1 cellular context compared by ENCODE assay signal in the genomic region with DNA sequence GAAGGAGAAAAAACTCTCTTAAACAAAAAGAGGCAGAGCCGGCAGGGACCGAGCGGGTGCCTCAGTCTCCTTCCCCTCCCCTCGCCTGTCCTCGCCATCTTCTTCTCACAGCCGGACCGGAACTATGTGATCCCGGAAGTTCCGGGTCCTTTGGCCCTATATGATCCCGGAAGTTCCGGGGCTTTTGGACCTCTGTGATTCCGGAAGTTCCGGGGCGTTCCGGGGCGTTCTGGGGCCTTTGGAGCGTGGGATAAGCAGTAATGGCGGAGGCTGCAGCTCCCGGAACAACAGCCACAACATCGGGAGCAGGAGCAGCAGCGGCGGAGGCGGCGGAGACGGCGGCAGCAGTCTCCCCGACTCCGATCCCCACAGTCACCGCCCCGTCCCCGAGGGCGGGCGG.
TF ChIP-seq lines count a peak whose summit lies in the region.

No MANE protein-coding gene starts in this region.

TF ChIP-seq in SK-N-SH treated with all-trans-retinoic acid at 6 μM for 48 hours, 23 proteins besides CTCF, POLR2A, EP300 and RAD21 (continued from another document):
- TF ChIP-seq, protein P1, sequence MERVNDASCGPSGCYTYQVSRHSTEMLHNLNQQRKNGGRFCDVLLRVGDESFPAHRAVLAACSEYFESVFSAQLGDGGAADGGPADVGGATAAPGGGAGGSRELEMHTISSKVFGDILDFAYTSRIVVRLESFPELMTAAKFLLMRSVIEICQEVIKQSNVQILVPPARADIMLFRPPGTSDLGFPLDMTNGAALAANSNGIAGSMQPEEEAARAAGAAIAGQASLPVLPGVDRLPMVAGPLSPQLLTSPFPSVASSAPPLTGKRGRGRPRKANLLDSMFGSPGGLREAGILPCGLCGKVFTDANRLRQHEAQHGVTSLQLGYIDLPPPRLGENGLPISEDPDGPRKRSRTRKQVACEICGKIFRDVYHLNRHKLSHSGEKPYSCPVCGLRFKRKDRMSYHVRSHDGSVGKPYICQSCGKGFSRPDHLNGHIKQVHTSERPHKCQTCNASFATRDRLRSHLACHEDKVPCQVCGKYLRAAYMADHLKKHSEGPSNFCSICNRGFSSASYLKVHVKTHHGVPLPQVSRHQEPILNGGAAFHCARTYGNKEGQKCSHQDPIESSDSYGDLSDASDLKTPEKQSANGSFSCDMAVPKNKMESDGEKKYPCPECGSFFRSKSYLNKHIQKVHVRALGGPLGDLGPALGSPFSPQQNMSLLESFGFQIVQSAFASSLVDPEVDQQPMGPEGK (CRISPR knock-in tag; IDR thresholded peaks at IDR 0.05; ENCODE audit: borderline replicate concordance): no peak
- no peak for TF ChIP-seq GLIS3 (CRISPR knock-in tag; IDR thresholded peaks at IDR 0.05)
- TF ChIP-seq, protein P2, sequence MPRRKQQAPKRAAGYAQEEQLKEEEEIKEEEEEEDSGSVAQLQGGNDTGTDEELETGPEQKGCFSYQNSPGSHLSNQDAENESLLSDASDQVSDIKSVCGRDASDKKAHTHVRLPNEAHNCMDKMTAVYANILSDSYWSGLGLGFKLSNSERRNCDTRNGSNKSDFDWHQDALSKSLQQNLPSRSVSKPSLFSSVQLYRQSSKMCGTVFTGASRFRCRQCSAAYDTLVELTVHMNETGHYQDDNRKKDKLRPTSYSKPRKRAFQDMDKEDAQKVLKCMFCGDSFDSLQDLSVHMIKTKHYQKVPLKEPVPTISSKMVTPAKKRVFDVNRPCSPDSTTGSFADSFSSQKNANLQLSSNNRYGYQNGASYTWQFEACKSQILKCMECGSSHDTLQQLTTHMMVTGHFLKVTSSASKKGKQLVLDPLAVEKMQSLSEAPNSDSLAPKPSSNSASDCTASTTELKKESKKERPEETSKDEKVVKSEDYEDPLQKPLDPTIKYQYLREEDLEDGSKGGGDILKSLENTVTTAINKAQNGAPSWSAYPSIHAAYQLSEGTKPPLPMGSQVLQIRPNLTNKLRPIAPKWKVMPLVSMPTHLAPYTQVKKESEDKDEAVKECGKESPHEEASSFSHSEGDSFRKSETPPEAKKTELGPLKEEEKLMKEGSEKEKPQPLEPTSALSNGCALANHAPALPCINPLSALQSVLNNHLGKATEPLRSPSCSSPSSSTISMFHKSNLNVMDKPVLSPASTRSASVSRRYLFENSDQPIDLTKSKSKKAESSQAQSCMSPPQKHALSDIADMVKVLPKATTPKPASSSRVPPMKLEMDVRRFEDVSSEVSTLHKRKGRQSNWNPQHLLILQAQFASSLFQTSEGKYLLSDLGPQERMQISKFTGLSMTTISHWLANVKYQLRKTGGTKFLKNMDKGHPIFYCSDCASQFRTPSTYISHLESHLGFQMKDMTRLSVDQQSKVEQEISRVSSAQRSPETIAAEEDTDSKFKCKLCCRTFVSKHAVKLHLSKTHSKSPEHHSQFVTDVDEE (CRISPR knock-in tag; IDR thresholded peaks at IDR 0.05): no peak
- no peak for TF ChIP-seq ZNF8 (CRISPR knock-in tag; IDR thresholded peaks at IDR 0.05)
- no peak for TF ChIP-seq BACH2 (CRISPR knock-in tag; IDR thresholded peaks at IDR 0.05; ENCODE audit: borderline replicate concordance)
- TF ChIP-seq, protein P3, sequence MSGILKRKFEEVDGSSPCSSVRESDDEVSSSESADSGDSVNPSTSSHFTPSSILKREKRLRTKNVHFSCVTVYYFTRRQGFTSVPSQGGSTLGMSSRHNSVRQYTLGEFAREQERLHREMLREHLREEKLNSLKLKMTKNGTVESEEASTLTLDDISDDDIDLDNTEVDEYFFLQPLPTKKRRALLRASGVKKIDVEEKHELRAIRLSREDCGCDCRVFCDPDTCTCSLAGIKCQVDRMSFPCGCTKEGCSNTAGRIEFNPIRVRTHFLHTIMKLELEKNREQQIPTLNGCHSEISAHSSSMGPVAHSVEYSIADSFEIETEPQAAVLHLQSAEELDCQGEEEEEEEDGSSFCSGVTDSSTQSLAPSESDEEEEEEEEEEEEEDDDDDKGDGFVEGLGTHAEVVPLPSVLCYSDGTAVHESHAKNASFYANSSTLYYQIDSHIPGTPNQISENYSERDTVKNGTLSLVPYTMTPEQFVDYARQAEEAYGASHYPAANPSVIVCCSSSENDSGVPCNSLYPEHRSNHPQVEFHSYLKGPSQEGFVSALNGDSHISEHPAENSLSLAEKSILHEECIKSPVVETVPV (CRISPR knock-in tag; IDR thresholded peaks at IDR 0.05): no peak
- no peak for TF ChIP-seq ZNF565 (CRISPR knock-in tag; conservative IDR thresholded peaks at IDR 0.05; ENCODE audit: low read depth)
